ENCODE assay signal across 8 cellular contexts in genomic region chr2:33033524-33034150, GRCh38.
DNase-seq lines count a peak whose midpoint lies in the region; ATAC-seq and TF ChIP-seq lines count a peak whose summit lies in the region.

No MANE protein-coding gene starts in this region.

- no peaks in the 10 kb centered on the region for H3K9me3 ChIP-seq in hepatocyte (ENCODE audit: low read depth)
- no peaks in the 10 kb centered on the region for H3K9me3 ChIP-seq in thoracic aorta

- H3K9me2 ChIP-seq in hepatocyte (replicated peaks; ENCODE audit: insufficient read depth): no peaks in the 10 kb centered on the region

- H3K4me2 ChIP-seq in hepatocyte: peak overlapping the region; percentile 63

- no peak overlapping the region for H2AFZ ChIP-seq in hepatocyte

- H3K4me1 ChIP-seq in hepatocyte (ENCODE audit: insufficient read depth) (peaks cover 3% of the 10 kb centered on the region), thoracic aorta (ENCODE audit: control insufficient read depth in 1 of 2, low read depth in 2 of 2) (peaks cover 3 to 40% of the 10 kb centered on the region in 2 donors)

- H3K4me3 ChIP-seq in AG10803 (ENCODE audit: low read length) (peak overlapping the region; percentile 56), WI38 (ENCODE audit: low read depth, low read length) (peak overlapping the region; percentile 33; the same call in 1 of the 2 replicates), hepatocyte (no peak overlapping the region), thoracic aorta (peak overlapping the region; percentile 72)

- H3K27ac ChIP-seq in hepatocyte (peak overlapping the region; percentile 41), thoracic aorta (peak overlapping the region in 1 of 2 donors; percentile 40)

- ATAC-seq in thoracic aorta (ENCODE audit: insufficient number of reproducible peaks, low FRiP score, low read depth): no peak

- no peaks in the 10 kb centered on the region for H4K20me1 ChIP-seq in hepatocyte (ENCODE audit: insufficient read depth, poor library complexity, severe bottlenecking)

- H3K27me3 ChIP-seq in hepatocyte: no peaks in the 10 kb centered on the region
- no peaks in the 10 kb centered on the region for H3K27me3 ChIP-seq in thoracic aorta (replicated peaks; ENCODE audit: insufficient read depth)

- H3K79me2 ChIP-seq in hepatocyte: peaks cover 3% of the 10 kb centered on the region

- 65% methylated on average over 8 of the region's 8 CpGs for WGBS in hepatocyte (ENCODE audit: low lambda C conversion rate, missing lambda C conversion rate)

- H3K36me3 ChIP-seq in hepatocyte (replicated peaks; ENCODE audit: insufficient read depth, low read depth) (no peaks in the 10 kb centered on the region), thoracic aorta (no peaks in the 10 kb centered on the region)

- DNase-seq in AG10803 (ENCODE audit: low read depth) (peak; percentile 67), LHCN-M2 (ENCODE audit: low read depth) (peak; percentile 69), hepatocyte (ENCODE audit: low spot score) (peak; percentile 63), thoracic aorta (ENCODE audit: low spot score) (no peak), activated T-cell treated with anti-CD3 and anti-CD28 coated beads for 4 hours (no peak), NOMO-1 treated with DMSO at 0.1 percent for 48 hours (lab: John Stamatoyannopoulos, UW; ENCODE audit: unreplicated experiment) (no peak), HuH-7.5 (ENCODE audit: low spot score) (no peak)

- TF ChIP-seq CTCF in AG10803 (conservative IDR thresholded peaks at IDR 0.05; ENCODE audit: low read length) (peak; percentile 72), WI38 (IDR thresholded peaks at IDR 0.05; ENCODE audit: low read depth, low read length) (peak; percentile 31; the same call in 1 of the 2 replicates), hepatocyte (IDR thresholded peaks at IDR 0.05; ENCODE audit: poor library complexity) (peak; percentile 78), thoracic aorta (IDR thresholded peaks at IDR 0.05) (peak; percentile 50)

Comparison
In these comparisons a context has a peak if more than half of its experiments do, and no peak if none do; other contexts are left out.
1. DNase-seq: peak in AG10803 (single experiment), LHCN-M2 (single experiment) and hepatocyte (single experiment); none in thoracic aorta (single experiment), activated T-cell treated with anti-CD3 and anti-CD28 coated beads for 4 hours (single experiment), NOMO-1 treated with DMSO at 0.1 percent for 48 hours (single experiment) and HuH-7.5 (single experiment).
2. Peak in every context shown above with its lines, with median percentiles within 50 percentile points of each other: CTCF ChIP-seq.